ENCODE assay signal across 16 cellular contexts in the genomic region with DNA sequence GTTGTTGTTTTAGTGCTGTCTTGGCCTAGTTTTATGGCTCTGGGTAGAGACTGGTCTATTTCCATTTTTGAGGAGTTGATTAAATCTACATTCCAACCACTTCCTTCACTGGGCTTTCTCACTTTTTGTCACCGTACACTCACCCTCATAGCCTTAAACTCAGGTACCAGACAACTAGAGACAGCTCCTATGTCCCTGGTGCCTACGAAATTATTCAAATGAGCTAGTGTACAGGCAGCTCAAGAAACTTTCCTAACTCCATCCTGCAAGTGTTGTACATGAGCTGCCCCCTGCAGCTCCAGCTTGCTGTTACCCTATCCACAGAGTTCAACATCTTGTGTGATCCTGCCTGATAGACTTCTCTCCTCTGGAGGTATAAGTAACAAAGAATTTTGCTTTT.
DNase-seq lines count a peak whose midpoint lies in the region; TF ChIP-seq lines count a peak whose summit lies in the region.
"Had no signal": no experiment of that assay in that cellular context is flagged by ENCODE, and none has a peak within 500 bp of the region (broad histone marks: within the 10 kb centered on the region; RNA-seq: fewer than 3 reads in every experiment).

No MANE protein-coding gene starts in this region.

- no peaks in the 10 kb centered on the region for H3K27me3 Mint-ChIP-seq in activated naive CD4-positive, alpha-beta T cell treated with anti-CD3 and anti-CD28 coated beads, Interleukin-2, amount 10 ng/mL, durations not matched to agents 7 days and 5 days
- H3K27me3 Mint-ChIP-seq: T-cell had no signal

- no peak overlapping the region for H3K4me3 Mint-ChIP-seq in activated naive CD4-positive, alpha-beta T cell treated with anti-CD3 and anti-CD28 coated beads, Interleukin-2, amount 10 ng/mL, durations not matched to agents 7 days and 5 days
- H3K4me3 Mint-ChIP-seq: T-cell had no signal

- CTCF ChIA-PET in activated naive CD4-positive, alpha-beta T cell treated with anti-CD3 and anti-CD28 coated beads, Interleukin-2, amount 10 ng/mL, durations not matched to agents 7 days and 5 days (lab: Charles Lee), result no interaction called here

- H3K9me3 Mint-ChIP-seq in activated naive CD4-positive, alpha-beta T cell treated with anti-CD3 and anti-CD28 coated beads, Interleukin-2, amount 10 ng/mL, durations not matched to agents 7 days and 5 days, result peaks cover 11% of the 10 kb centered on the region

- DNase-seq in RPMI8226, result peak; percentile 3
- DNase-seq in kidney glomerular epithelial cell (lab: John Stamatoyannopoulos, UW), result peak; percentile 13
- DNase-seq in stimulated activated CD8-positive, alpha-beta memory T cell treated with anti-CD3 and anti-CD28 coated beads, Interleukin-4, amount 100 ng/mL, for 48 hours, result no peak
- DNase-seq in activated naive CD4-positive, alpha-beta T cell treated with anti-CD3 and anti-CD28 coated beads, Interleukin-2, amount 10 ng/mL, durations not matched to agents 7 days and 5 days, result no peak
- no peak for DNase-seq in germinal center (ENCODE audit: low spot score)
- no peak for DNase-seq in AG08396 (ENCODE audit: low spot score)
- DNase-seq: C1 segment of cervical spinal cord, HCEC 1CT, KBM-7, NCI-H1105 treated with DMSO at 0.1 percent for 48 hours, NCI-H1930, NCI-H510A, NCI-H82, T-cell had no signal

- TF ChIP-seq CTCF in Loucy (conservative IDR thresholded peaks at IDR 0.05; ENCODE audit: low read length), result no peak

- H3K27me3 ChIP-seq in Loucy (ENCODE audit: insufficient read depth, low read length, poor library complexity, severe bottlenecking), result no peaks in the 10 kb centered on the region
- H3K27me3 ChIP-seq: SJSA1 had no signal

- no peaks in the 10 kb centered on the region for H3F3A ChIP-seq in Loucy (ENCODE audit: low read depth)

- H3K79me2 ChIP-seq in Loucy (ENCODE audit: insufficient read depth, low read length), result no peaks in the 10 kb centered on the region

- H3K27ac Mint-ChIP-seq in activated naive CD4-positive, alpha-beta T cell treated with anti-CD3 and anti-CD28 coated beads, Interleukin-2, amount 10 ng/mL, durations not matched to agents 7 days and 5 days, result no peak overlapping the region
- H3K27ac Mint-ChIP-seq: T-cell had no signal

- 0 out of 2 replicates have a peak overlapping the region, but pooled peaks have one; percentile 37 for H2AFZ ChIP-seq in Loucy (ENCODE audit: low read length)

- H3K9me3 ChIP-seq in Loucy (ENCODE audit: insufficient read depth, low read depth, low read length), result no peaks in the 10 kb centered on the region
- H3K9me3 ChIP-seq: SJSA1 had no signal

- H3K36me3 ChIP-seq in Loucy (ENCODE audit: insufficient read depth, low read length), result no peaks in the 10 kb centered on the region
- H3K36me3 ChIP-seq: SJSA1 had no signal

- no peak overlapping the region for H3K9ac ChIP-seq in Loucy (ENCODE audit: low read depth, low read length, poor library complexity, severe bottlenecking)

- H4K20me1 ChIP-seq in Loucy (ENCODE audit: insufficient read depth, low read length, poor library complexity, severe bottlenecking), result no peaks in the 10 kb centered on the region

- peaks cover 3% of the 10 kb centered on the region for H3K4me1 ChIP-seq in Loucy (ENCODE audit: insufficient read depth, low read length, poor library complexity, severe bottlenecking)
- H3K4me1 ChIP-seq: SJSA1 had no signal

- H3K4me3 ChIP-seq in Loucy (ENCODE audit: low read length, poor library complexity, severe bottlenecking), result no peak overlapping the region
- H3K4me3 ChIP-seq: SJSA1 had no signal

- no peaks in the 10 kb centered on the region for H3K4me1 Mint-ChIP-seq in activated naive CD4-positive, alpha-beta T cell treated with anti-CD3 and anti-CD28 coated beads, Interleukin-2, amount 10 ng/mL, durations not matched to agents 7 days and 5 days
- H3K4me1 Mint-ChIP-seq: T-cell had no signal

- no peaks in the 10 kb centered on the region for H3K9me2 ChIP-seq in Loucy (replicated peaks; ENCODE audit: low read depth, low read length)

- H3K4me2 ChIP-seq in Loucy (ENCODE audit: low read depth, low read length, poor library complexity, severe bottlenecking), result no peak overlapping the region

- no peaks in the 10 kb centered on the region for H3K36me3 Mint-ChIP-seq in activated naive CD4-positive, alpha-beta T cell treated with anti-CD3 and anti-CD28 coated beads, Interleukin-2, amount 10 ng/mL, durations not matched to agents 7 days and 5 days
- H3K36me3 Mint-ChIP-seq: T-cell had no signal

Comparison
In these comparisons a context has a peak if more than half of its experiments do, and no peak if none do; other contexts are left out.
1. DNase-seq: peak in RPMI8226 (single experiment) and kidney glomerular epithelial cell (single experiment); none in stimulated activated CD8-positive, alpha-beta memory T cell treated with anti-CD3 and anti-CD28 coated beads, Interleukin-4, amount 100 ng/mL, for 48 hours (single experiment), activated naive CD4-positive, alpha-beta T cell treated with anti-CD3 and anti-CD28 coated beads, Interleukin-2, amount 10 ng/mL, durations not matched to agents 7 days and 5 days (single experiment), germinal center (single experiment) and AG08396 (single experiment).